In the genomic region with DNA sequence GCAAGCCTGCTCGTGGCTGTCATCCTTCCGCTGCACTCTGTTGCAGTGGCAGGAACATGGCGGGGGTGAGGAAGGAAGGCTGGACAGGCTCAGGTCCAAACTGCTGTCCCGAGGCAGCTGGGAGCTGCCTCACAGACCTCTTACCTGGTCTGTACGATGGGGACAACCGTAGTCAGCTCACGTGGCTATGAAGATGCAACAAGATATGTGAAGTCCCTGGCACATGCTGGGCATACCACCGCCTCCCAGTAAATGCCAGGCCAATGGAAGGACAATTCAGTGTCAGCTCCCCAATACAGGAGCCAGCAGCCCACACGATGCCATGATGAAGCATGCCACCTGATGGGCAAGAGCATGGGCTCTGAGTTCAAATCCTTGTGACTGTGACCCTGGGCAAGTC, we compare ENCODE assay signal across 26 cellular contexts.
"Had no signal": no experiment of that assay in that cellular context is flagged by ENCODE, and none has a peak within 500 bp of the region (broad histone marks: within the 10 kb centered on the region; RNA-seq: fewer than 3 reads in every experiment).

No MANE protein-coding gene starts in this region.

- H3K79me2 ChIP-seq: hepatocyte had no signal

- DNase-seq: activated CD4-positive, alpha-beta memory T cell treated with anti-CD3 and anti-CD28 coated beads for 36 hours; activated CD4-positive, alpha-beta T cell treated with anti-CD3 and anti-CD28 coated beads for 4 hours; activated CD8-positive, alpha-beta memory T cell treated with anti-CD3 and anti-CD28 coated beads, Interleukin-2, amount 50 U/mL, for 4 hours; activated effector memory CD4-positive, alpha-beta T cell treated with anti-CD3 and anti-CD28 coated beads, Interleukin-2, amount 50 U/mL, for 16 hours; activated naive CD4-positive, alpha-beta T cell treated with anti-CD3 and anti-CD28 coated beads for 36 hours; activated naive CD8-positive, alpha-beta T cell treated with anti-CD3 and anti-CD28 coated beads for 36 hours; activated T-cell treated with anti-CD3 and anti-CD28 coated beads, Interleukin-2, amount 50 U/mL, for 1 hour; adrenal gland; aorta; body of pancreas; cerebellar nuclear complex; colonic mucosa; effector memory CD4-positive, alpha-beta T cell; left colon; mammary epithelial cell; naive thymus-derived CD4-positive, alpha-beta T cell; sigmoid colon; stimulated activated CD4-positive, alpha-beta T cell treated with anti-CD3 and anti-CD28 coated beads, Interleukin-4, amount 100 ng/mL, for 24 hours; thyroid gland; upper lobe of right lung had no signal

- H3K4me1 ChIP-seq: adrenal gland, body of pancreas, colonic mucosa, gastroesophageal sphincter, sigmoid colon, thyroid gland, upper lobe of right lung had no signal

- H3K27me3 Mint-ChIP-seq: activated CD4-positive, alpha-beta memory T cell treated with anti-CD3 and anti-CD28 coated beads for 36 hours; activated naive CD8-positive, alpha-beta T cell treated with anti-CD3 and anti-CD28 coated beads for 36 hours; stimulated activated naive CD8-positive, alpha-beta T cell treated with anti-CD3 and anti-CD28 coated beads, Interleukin-15, Interleukin-2, amounts not matched to agents 100 ng/mL and 50 ng/mL, for 24 hours had no signal

- H3K9me3 ChIP-seq: adrenal gland, body of pancreas, colonic mucosa, gastroesophageal sphincter, sigmoid colon, thyroid gland, upper lobe of right lung had no signal

- H3K4me3 ChIP-seq: adrenal gland, body of pancreas, cardiac muscle cell, colonic mucosa, gastroesophageal sphincter, hepatocyte, sigmoid colon, thyroid gland, upper lobe of right lung had no signal

- H3K27ac Mint-ChIP-seq: activated CD4-positive, alpha-beta memory T cell treated with anti-CD3 and anti-CD28 coated beads for 36 hours; activated naive CD4-positive, alpha-beta T cell treated with anti-CD3 and anti-CD28 coated beads for 36 hours; activated naive CD8-positive, alpha-beta T cell treated with anti-CD3 and anti-CD28 coated beads for 36 hours; activated T-helper 1 cell treated with anti-CD3 and anti-CD28 coated beads, Interleukin-12 subunit alpha, Interleukin-12 subunit beta, Interleukin-2, Interleukin-4 antibody, amounts not matched to agents 30 ng/mL and 10 ng/mL and 1 ng/mL, durations not matched to agents 14 hours and 24 hours and 36 hours; naive thymus-derived CD4-positive, alpha-beta T cell; stimulated activated effector memory CD8-positive, alpha-beta T cell treated with anti-CD3 and anti-CD28 coated beads, Interleukin-12 subunit alpha, Interleukin-12 subunit beta, amount 100 ng/mL, for 72 hours; stimulated activated naive CD8-positive, alpha-beta T cell treated with anti-CD3 and anti-CD28 coated beads, Interleukin-15, Interleukin-2, amounts not matched to agents 100 ng/mL and 50 ng/mL, for 24 hours had no signal

- ATAC-seq: body of pancreas; gastroesophageal sphincter; left colon; naive thymus-derived CD4-positive, alpha-beta T cell; stimulated activated effector memory CD8-positive, alpha-beta T cell treated with anti-CD3 and anti-CD28 coated beads, Interleukin-12 subunit alpha, Interleukin-12 subunit beta, amount 100 ng/mL, for 72 hours; upper lobe of right lung had no signal

- H3K4me3 Mint-ChIP-seq: activated CD4-positive, alpha-beta memory T cell treated with anti-CD3 and anti-CD28 coated beads for 36 hours; activated naive CD4-positive, alpha-beta T cell treated with anti-CD3 and anti-CD28 coated beads for 36 hours; activated naive CD8-positive, alpha-beta T cell treated with anti-CD3 and anti-CD28 coated beads for 36 hours; activated T-helper 1 cell treated with anti-CD3 and anti-CD28 coated beads, Interleukin-12 subunit alpha, Interleukin-12 subunit beta, Interleukin-2, Interleukin-4 antibody, amounts not matched to agents 30 ng/mL and 10 ng/mL and 1 ng/mL, durations not matched to agents 14 hours and 24 hours and 36 hours; naive thymus-derived CD4-positive, alpha-beta T cell; stimulated activated effector memory CD8-positive, alpha-beta T cell treated with anti-CD3 and anti-CD28 coated beads, Interleukin-12 subunit alpha, Interleukin-12 subunit beta, amount 100 ng/mL, for 72 hours; stimulated activated naive CD8-positive, alpha-beta T cell treated with anti-CD3 and anti-CD28 coated beads, Interleukin-15, Interleukin-2, amounts not matched to agents 100 ng/mL and 50 ng/mL, for 24 hours had no signal

- H3K36me3 ChIP-seq: adrenal gland, cardiac muscle cell, colonic mucosa, gastroesophageal sphincter, sigmoid colon, thyroid gland, upper lobe of right lung had no signal

- H3K27me3 ChIP-seq: adrenal gland, body of pancreas, cardiac muscle cell, colonic mucosa, gastroesophageal sphincter, hepatocyte, sigmoid colon, thyroid gland, upper lobe of right lung had no signal

- H3K4me1 Mint-ChIP-seq: activated naive CD8-positive, alpha-beta T cell treated with anti-CD3 and anti-CD28 coated beads for 36 hours; stimulated activated effector memory CD8-positive, alpha-beta T cell treated with anti-CD3 and anti-CD28 coated beads, Interleukin-12 subunit alpha, Interleukin-12 subunit beta, amount 100 ng/mL, for 72 hours had no signal

- H3K4me2 ChIP-seq: hepatocyte had no signal

- H3K9me3 Mint-ChIP-seq: activated CD4-positive, alpha-beta memory T cell treated with anti-CD3 and anti-CD28 coated beads for 36 hours; activated naive CD4-positive, alpha-beta T cell treated with anti-CD3 and anti-CD28 coated beads for 36 hours; activated naive CD8-positive, alpha-beta T cell treated with anti-CD3 and anti-CD28 coated beads for 36 hours; activated T-helper 1 cell treated with anti-CD3 and anti-CD28 coated beads, Interleukin-12 subunit alpha, Interleukin-12 subunit beta, Interleukin-2, Interleukin-4 antibody, amounts not matched to agents 30 ng/mL and 10 ng/mL and 1 ng/mL, durations not matched to agents 14 hours and 24 hours and 36 hours; stimulated activated naive CD8-positive, alpha-beta T cell treated with anti-CD3 and anti-CD28 coated beads, Interleukin-15, Interleukin-2, amounts not matched to agents 100 ng/mL and 50 ng/mL, for 24 hours had no signal

- H2AFZ ChIP-seq: hepatocyte had no signal

- H3K36me3 Mint-ChIP-seq: activated CD4-positive, alpha-beta memory T cell treated with anti-CD3 and anti-CD28 coated beads for 36 hours; activated naive CD8-positive, alpha-beta T cell treated with anti-CD3 and anti-CD28 coated beads for 36 hours; naive thymus-derived CD4-positive, alpha-beta T cell; stimulated activated effector memory CD8-positive, alpha-beta T cell treated with anti-CD3 and anti-CD28 coated beads, Interleukin-12 subunit alpha, Interleukin-12 subunit beta, amount 100 ng/mL, for 72 hours had no signal

- H3K27ac ChIP-seq: adrenal gland, body of pancreas, cardiac muscle cell, colonic mucosa, gastroesophageal sphincter, hepatocyte, sigmoid colon, thyroid gland, upper lobe of right lung had no signal
